Comparison of ENCODE assay signal across 8 cellular contexts in the genomic region with DNA sequence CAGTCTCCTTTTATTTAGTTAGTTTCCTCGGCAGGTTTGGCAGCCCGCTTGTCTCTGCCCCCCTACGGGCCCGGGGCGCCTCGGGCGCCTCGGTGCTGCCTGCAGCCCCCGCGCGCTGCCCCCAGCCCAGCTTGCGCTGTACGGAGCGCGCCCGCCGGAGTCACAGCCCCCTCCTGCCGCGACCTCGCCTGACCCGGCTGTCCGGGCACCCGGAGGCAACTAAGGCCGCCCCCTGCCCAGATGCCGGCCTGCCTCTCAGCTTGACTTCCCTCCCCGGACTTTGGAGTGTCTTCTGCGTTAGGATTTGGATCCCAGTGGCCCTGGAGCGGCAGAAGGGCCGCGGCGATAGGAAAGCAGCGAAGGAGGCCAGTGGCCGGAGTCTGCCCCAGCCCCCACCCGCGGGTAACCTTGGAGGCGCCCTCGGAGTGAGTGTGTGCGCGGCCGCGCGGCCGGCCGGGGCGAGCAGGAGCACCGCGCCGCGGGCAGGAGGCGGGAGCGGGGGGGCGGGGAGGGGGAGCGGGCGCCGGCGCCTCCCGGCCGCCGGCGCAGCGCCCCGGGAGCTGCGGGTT. TPM values are rescaled to one million over a fixed set of nuclear protein-coding genes. Genes with fewer than 3 reads are reported as not detected.
DNase-seq lines count a peak whose midpoint lies in the region; ATAC-seq lines count a peak whose summit lies in the region.

No MANE protein-coding gene starts in this region.

- H3K36me3 Mint-ChIP-seq in stimulated activated naive B cell treated with anti-CD40 and anti-IgM and Interleukin-4, amounts not matched to agents 10 μg/mL and 1 μg/mL and 100 μg/mL, for 72 hours, result no peaks in the 10 kb centered on the region

- H3K9me3 Mint-ChIP-seq in stimulated activated naive B cell treated with anti-CD40 and anti-IgM and Interleukin-4, amounts not matched to agents 10 μg/mL and 1 μg/mL and 100 μg/mL, for 72 hours, result no peaks in the 10 kb centered on the region

- H3K4me3 Mint-ChIP-seq in stimulated activated naive B cell treated with anti-CD40 and anti-IgM and Interleukin-4, amounts not matched to agents 10 μg/mL and 1 μg/mL and 100 μg/mL, for 72 hours, result peak overlapping the region; percentile 84 to 88

- peak; percentile 60 for DNase-seq in COR-L47 (lab: John Stamatoyannopoulos, UW)
- peak; percentile 63 for DNase-seq in SK-N-DZ (ENCODE audit: low spot score)
- DNase-seq in cerebellar cortex (ENCODE audit: low spot score), result peak; percentile 64
- peak; percentile 54 for DNase-seq in kidney tubule cell (ENCODE audit: low spot score)
- no peak for DNase-seq in stimulated activated naive B cell treated with anti-CD40 and anti-IgM and Interleukin-4, amounts not matched to agents 10 μg/mL and 1 μg/mL and 100 μg/mL, for 72 hours
- no peak for DNase-seq in effector CD8-positive, alpha-beta T cell (lab: John Stamatoyannopoulos, UW)

- peaks cover 18 to 22% of the 10 kb centered on the region in 2 donors for H3K4me1 Mint-ChIP-seq in stimulated activated naive B cell treated with anti-CD40 and anti-IgM and Interleukin-4, amounts not matched to agents 10 μg/mL and 1 μg/mL and 100 μg/mL, for 72 hours

- H3K27ac Mint-ChIP-seq in stimulated activated naive B cell treated with anti-CD40 and anti-IgM and Interleukin-4, amounts not matched to agents 10 μg/mL and 1 μg/mL and 100 μg/mL, for 72 hours, result peak overlapping the region; percentile 75

- H3K27me3 Mint-ChIP-seq in stimulated activated naive B cell treated with anti-CD40 and anti-IgM and Interleukin-4, amounts not matched to agents 10 μg/mL and 1 μg/mL and 100 μg/mL, for 72 hours, result peaks cover 28 to 37% of the 10 kb centered on the region in 2 donors

- ATAC-seq in GM18907 (IDR thresholded peaks at IDR 0.05; ENCODE audit: unreplicated experiment) (peak; percentile 57), HG03135 (IDR thresholded peaks at IDR 0.05; ENCODE audit: unreplicated experiment) (peak; percentile 48)
- ATAC-seq in stimulated activated naive B cell treated with anti-CD40 and anti-IgM and Interleukin-4, amounts not matched to agents 10 μg/mL and 1 μg/mL and 100 μg/mL, for 72 hours (replicated peaks), result peak; percentile 59 to 60

RNA-seq across cellular contexts. Expression of a gene that starts 7.6 kb away (rescaled TPM):
- 64.1 and 65.1 TPM in 2 replicates for polyA plus RNA-seq in SK-N-DZ (2014; cell fraction: cytosol; rRNA removed)
- 36.5 and 43.2 TPM in 2 replicates for polyA plus RNA-seq in SK-N-DZ (2014; cell fraction: nucleus; rRNA removed)

RNA-seq across cellular contexts. Expression of a gene that starts 17.6 kb away (rescaled TPM):
- polyA plus RNA-seq in SK-N-DZ (2014; cell fraction: cytosol; rRNA removed), result 59.5 and 84.5 TPM in 2 replicates
- polyA plus RNA-seq in SK-N-DZ (2014; cell fraction: nucleus; rRNA removed), result 38.0 and 39.2 TPM in 2 replicates

Comparison
In these comparisons a context has a peak if more than half of its experiments do, and no peak if none do; other contexts are left out.
1. DNase-seq: peak in COR-L47 (single experiment), SK-N-DZ (single experiment), cerebellar cortex (single experiment) and kidney tubule cell (single experiment); none in stimulated activated naive B cell treated with anti-CD40 and anti-IgM and Interleukin-4, amounts not matched to agents 10 μg/mL and 1 μg/mL and 100 μg/mL, for 72 hours (single experiment) and effector CD8-positive, alpha-beta T cell (single experiment).
2. Peak in every context shown above with its lines, with median percentiles within 50 percentile points of each other: ATAC-seq.